In the genomic region with DNA sequence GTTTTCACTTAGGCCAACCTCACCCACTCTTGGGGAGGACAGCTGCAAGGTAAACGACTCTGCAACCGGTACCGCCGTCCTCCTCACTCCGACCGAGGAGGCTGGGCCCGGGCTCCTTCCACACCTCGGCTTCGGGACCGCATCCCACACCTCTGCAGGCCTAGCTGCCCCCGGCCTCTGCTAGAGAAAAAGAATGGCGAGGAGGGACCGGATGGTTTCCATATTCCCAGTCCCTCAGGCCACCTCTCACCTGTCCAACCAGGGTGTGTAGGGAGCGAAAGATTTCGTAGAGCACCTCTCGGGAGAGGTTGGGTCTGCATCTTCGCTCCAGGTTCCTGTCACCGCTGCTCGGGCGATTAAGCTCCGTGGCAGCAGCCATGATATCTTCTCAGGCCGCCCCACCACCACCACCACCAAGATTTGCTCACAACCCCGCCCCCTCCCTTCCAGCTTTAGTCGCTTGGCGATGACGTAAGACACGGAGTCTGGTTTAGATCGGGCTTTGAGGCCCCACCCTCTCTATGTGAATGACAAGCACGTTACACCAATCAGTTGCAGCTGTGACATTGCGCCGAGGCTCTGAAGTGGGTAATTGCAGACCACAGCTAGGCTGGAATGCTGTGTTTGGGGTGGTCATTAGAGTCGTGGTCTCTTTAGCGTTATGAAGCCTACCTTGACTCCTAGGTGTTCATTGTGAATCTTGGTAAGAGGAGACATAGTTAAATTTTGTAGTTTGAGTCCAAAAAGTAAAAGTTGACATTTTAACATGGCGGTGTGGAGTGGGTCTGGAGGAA, we compare ENCODE assay signal across 8 cellular contexts. TPM values are rescaled to one million over a fixed set of nuclear protein-coding genes. Genes with fewer than 3 reads are reported as not detected.
DNase-seq lines count a peak whose midpoint lies in the region; ATAC-seq and TF ChIP-seq lines count a peak whose summit lies in the region.

A gene with protein sequence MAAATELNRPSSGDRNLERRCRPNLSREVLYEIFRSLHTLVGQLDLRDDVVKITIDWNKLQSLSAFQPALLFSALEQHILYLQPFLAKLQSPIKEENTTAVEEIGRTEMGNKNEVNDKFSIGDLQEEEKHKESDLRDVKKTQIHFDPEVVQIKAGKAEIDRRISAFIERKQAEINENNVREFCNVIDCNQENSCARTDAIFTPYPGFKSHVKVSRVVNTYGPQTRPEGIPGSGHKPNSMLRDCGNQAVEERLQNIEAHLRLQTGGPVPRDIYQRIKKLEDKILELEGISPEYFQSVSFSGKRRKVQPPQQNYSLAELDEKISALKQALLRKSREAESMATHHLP (minus strand): TSS at position 428 of the 794 bp plus-strand sequence. CDS start 49 bp downstream, at position 379.

- H3K9me3 Mint-ChIP-seq in activated CD4-positive, alpha-beta T cell treated with anti-CD3 and anti-CD28 coated beads for 36 hours (ENCODE audit: low read depth), result no peaks in the 10 kb centered on the region

- H3K4me3 Mint-ChIP-seq in activated CD4-positive, alpha-beta T cell treated with anti-CD3 and anti-CD28 coated beads for 36 hours, result peak within 1 kb of the TSS; percentile 85

- intact Hi-C loops in activated CD4-positive, alpha-beta T cell treated with anti-CD3 and anti-CD28 coated beads for 36 hours (cut with DNase I, micrococcal nuclease), result loop anchor here (1.0 to 10.0 kb wide), 6 partner anchors 18 to 1274 kb away; a partner anchor contains a TSS

- H3K4me1 Mint-ChIP-seq in activated CD4-positive, alpha-beta T cell treated with anti-CD3 and anti-CD28 coated beads for 36 hours, result peaks cover 29% of the 10 kb centered on the region

- peak within 1 kb of the TSS; percentile 88 for H3K4me3 ChIP-seq in choroid plexus epithelial cell (ENCODE audit: low read depth, low read length)

- POLR2A ChIA-PET in activated CD4-positive, alpha-beta T cell treated with anti-CD3 and anti-CD28 coated beads for 36 hours (lab: Charles Lee), result interaction anchor here (0.6 kb wide), 1 partner anchor 14 kb away, joined by 6 read pairs; no protein-coding TSS in a partner anchor

- H3K27ac Mint-ChIP-seq in activated CD4-positive, alpha-beta T cell treated with anti-CD3 and anti-CD28 coated beads for 36 hours, result peak within 1 kb of the TSS; percentile 94

- peaks cover 10% of the 10 kb centered on the region for H3K27me3 Mint-ChIP-seq in activated CD4-positive, alpha-beta T cell treated with anti-CD3 and anti-CD28 coated beads for 36 hours

- CTCF ChIA-PET in activated CD4-positive, alpha-beta T cell treated with anti-CD3 and anti-CD28 coated beads for 36 hours (lab: Charles Lee), result interaction anchor here (0.9 to 1.7 kb wide), 5 partner anchors 17 to 494 kb away, joined by 3 to 7 read pairs (median 5); a partner anchor contains a TSS

- peak; percentile 96 for DNase-seq in AG20443 (ENCODE audit: low spot score)
- DNase-seq in GM19238 (ENCODE audit: insufficient read length, low spot score), result peak; percentile 81
- DNase-seq in NCI-H524 (lab: John Stamatoyannopoulos, UW), result peak; percentile 100
- peak; percentile 95 for DNase-seq in activated CD4-positive, alpha-beta T cell treated with anti-CD3 and anti-CD28 coated beads for 36 hours
- DNase-seq in choroid plexus epithelial cell (ENCODE audit: low read depth), result peak; percentile 98
- peak; percentile 94 for DNase-seq in kidney tubule cell (ENCODE audit: low spot score)
- DNase-seq in stimulated activated CD4-positive, alpha-beta T cell treated with anti-CD3 and anti-CD28 coated beads, Interleukin-1b, Interleukin-23, amount 100 ng/mL, for 24 hours (ENCODE audit: low read depth in 4 of 4, low spot score in 1 of 4), result peak; percentile 83 to 91 (median 88)

- H3K36me3 Mint-ChIP-seq in activated CD4-positive, alpha-beta T cell treated with anti-CD3 and anti-CD28 coated beads for 36 hours (ENCODE audit: low read depth), result peaks cover 6% of the 10 kb centered on the region

- peak; percentile 98 for ATAC-seq in HG03442 (IDR thresholded peaks at IDR 0.05; ENCODE audit: unreplicated experiment)
- peak; percentile 95 for ATAC-seq in activated CD4-positive, alpha-beta T cell treated with anti-CD3 and anti-CD28 coated beads for 36 hours

- TF ChIP-seq CTCF in choroid plexus epithelial cell (conservative IDR thresholded peaks at IDR 0.05; ENCODE audit: low read depth, low read length), result no peak

RNA-seq across cellular contexts. Expression of the gene that starts here (rescaled TPM):
- 10 to 100 TPM; 32.8 to 33.0 TPM for total RNA-seq in activated CD4-positive, alpha-beta T cell treated with anti-CD3 and anti-CD28 coated beads for 36 hours

Comparison
In these comparisons a context has a peak if more than half of its experiments do, and no peak if none do; other contexts are left out.
1. Peak in every context shown above with its lines: DNase-seq, ATAC-seq and H3K4me3 ChIP-seq.